Comparison of ENCODE assay signal across 8 cellular contexts in the genomic region with DNA sequence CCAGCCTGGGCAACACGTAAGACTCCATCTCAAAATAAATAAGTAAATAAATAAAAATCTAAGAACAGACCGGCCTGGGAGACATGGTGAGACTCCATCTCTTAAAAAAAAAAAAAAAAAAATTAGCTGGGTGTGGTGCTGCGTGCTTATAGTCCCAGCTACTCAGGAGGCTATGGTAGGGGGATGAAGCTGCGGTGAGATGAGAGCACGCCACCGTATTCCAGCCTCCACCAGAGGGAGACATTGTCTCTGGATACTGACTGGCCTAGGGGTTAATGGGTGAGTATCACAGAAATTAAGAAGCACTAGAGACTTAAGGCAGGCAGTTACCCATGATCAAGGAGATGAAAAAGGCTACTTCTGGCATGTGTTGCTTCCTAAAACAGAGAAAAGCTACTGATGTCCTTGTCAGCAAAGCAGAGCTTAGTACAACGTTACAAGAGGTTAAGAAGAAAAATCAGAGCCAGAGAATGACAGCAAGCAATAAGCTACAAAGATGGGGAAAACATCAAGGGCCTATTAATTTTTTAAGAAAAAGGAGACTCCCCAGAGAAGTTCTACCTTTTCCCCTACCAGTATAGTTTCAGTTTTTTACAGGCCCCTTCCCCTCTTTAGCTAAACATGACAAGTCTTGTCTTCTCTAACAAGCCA. TPM values are rescaled to one million over a fixed set of nuclear protein-coding genes. Genes with fewer than 3 reads are reported as not detected.
DNase-seq lines count a peak whose midpoint lies in the region; ATAC-seq, FAIRE-seq and TF ChIP-seq lines count a peak whose summit lies in the region.

No MANE protein-coding gene starts in this region.

- H3K4me1 Mint-ChIP-seq in activated CD8-positive, alpha-beta T cell treated with anti-CD3 and anti-CD28 coated beads, Interleukin-2, amount 10 ng/mL, durations not matched to agents 7 days and 5 days (ENCODE audit: low read depth), result peaks cover 35% of the 10 kb centered on the region
- H3K4me1 Mint-ChIP-seq in endothelial cell (ENCODE audit: unreplicated experiment), result no peaks in the 10 kb centered on the region
- peaks cover 20% of the 10 kb centered on the region for H3K4me1 Mint-ChIP-seq in stimulated activated effector memory CD8-positive, alpha-beta T cell treated with anti-CD3 and anti-CD28 coated beads, Interleukin-12 subunit alpha, Interleukin-12 subunit beta, amount 100 ng/mL, for 72 hours

- CTCF ChIA-PET in activated CD8-positive, alpha-beta T cell treated with anti-CD3 and anti-CD28 coated beads, Interleukin-2, amount 10 ng/mL, durations not matched to agents 7 days and 5 days (lab: Charles Lee), result interaction anchor here (0.7 to 7.6 kb wide), 39 partner anchors 8 to 449 kb away, joined by 3 to 154 read pairs (median 4); no protein-coding TSS in a partner anchor

- peak; percentile 67 for ATAC-seq in HG03460 (IDR thresholded peaks at IDR 0.05; ENCODE audit: unreplicated experiment)
- peak; percentile 95 for ATAC-seq in activated CD8-positive, alpha-beta T cell treated with anti-CD3 and anti-CD28 coated beads, Interleukin-2, amount 10 ng/mL, durations not matched to agents 7 days and 5 days
- ATAC-seq in stimulated activated effector memory CD8-positive, alpha-beta T cell treated with anti-CD3 and anti-CD28 coated beads, Interleukin-12 subunit alpha, Interleukin-12 subunit beta, amount 100 ng/mL, for 72 hours, result peak; percentile 97
- no peak for ATAC-seq in GM18519 (IDR thresholded peaks at IDR 0.05; ENCODE audit: low FRiP score, unreplicated experiment)

- peak; percentile 86 for FAIRE-seq in GM12892 (lab: Jason Lieb, UNC)

- H3K36me3 Mint-ChIP-seq in activated CD8-positive, alpha-beta T cell treated with anti-CD3 and anti-CD28 coated beads, Interleukin-2, amount 10 ng/mL, durations not matched to agents 7 days and 5 days (ENCODE audit: low read depth), result peaks cover 68% of the 10 kb centered on the region
- H3K36me3 Mint-ChIP-seq in endothelial cell (ENCODE audit: low read depth, unreplicated experiment), result peaks cover 3% of the 10 kb centered on the region
- H3K36me3 Mint-ChIP-seq in stimulated activated effector memory CD8-positive, alpha-beta T cell treated with anti-CD3 and anti-CD28 coated beads, Interleukin-12 subunit alpha, Interleukin-12 subunit beta, amount 100 ng/mL, for 72 hours, result peaks cover 100% of the 10 kb centered on the region

- TF ChIP-seq POLR2A in GM12892 (IDR thresholded peaks at IDR 0.05; ENCODE audit: low read depth, low read length), result no peak

- no peaks in the 10 kb centered on the region for H3K9me3 Mint-ChIP-seq in activated CD8-positive, alpha-beta T cell treated with anti-CD3 and anti-CD28 coated beads, Interleukin-2, amount 10 ng/mL, durations not matched to agents 7 days and 5 days (ENCODE audit: insufficient read depth)
- H3K9me3 Mint-ChIP-seq in endothelial cell (ENCODE audit: unreplicated experiment), result no peaks in the 10 kb centered on the region
- no peaks in the 10 kb centered on the region for H3K9me3 Mint-ChIP-seq in stimulated activated effector memory CD8-positive, alpha-beta T cell treated with anti-CD3 and anti-CD28 coated beads, Interleukin-12 subunit alpha, Interleukin-12 subunit beta, amount 100 ng/mL, for 72 hours

- POLR2A ChIA-PET in activated CD8-positive, alpha-beta T cell treated with anti-CD3 and anti-CD28 coated beads, Interleukin-2, amount 10 ng/mL, durations not matched to agents 7 days and 5 days (lab: Charles Lee), result interaction anchor here (0.6 to 3.1 kb wide), 4 partner anchors 29 to 123 kb away, joined by 3 to 9 read pairs (median 6); no protein-coding TSS in a partner anchor

- no peak overlapping the region for H3K4me3 Mint-ChIP-seq in activated CD8-positive, alpha-beta T cell treated with anti-CD3 and anti-CD28 coated beads, Interleukin-2, amount 10 ng/mL, durations not matched to agents 7 days and 5 days
- H3K4me3 Mint-ChIP-seq in endothelial cell (ENCODE audit: unreplicated experiment), result no peak overlapping the region
- no peak overlapping the region for H3K4me3 Mint-ChIP-seq in stimulated activated effector memory CD8-positive, alpha-beta T cell treated with anti-CD3 and anti-CD28 coated beads, Interleukin-12 subunit alpha, Interleukin-12 subunit beta, amount 100 ng/mL, for 72 hours

- no peak overlapping the region for H3K27ac Mint-ChIP-seq in activated CD8-positive, alpha-beta T cell treated with anti-CD3 and anti-CD28 coated beads, Interleukin-2, amount 10 ng/mL, durations not matched to agents 7 days and 5 days
- no peak overlapping the region for H3K27ac Mint-ChIP-seq in endothelial cell (ENCODE audit: unreplicated experiment)
- H3K27ac Mint-ChIP-seq in stimulated activated effector memory CD8-positive, alpha-beta T cell treated with anti-CD3 and anti-CD28 coated beads, Interleukin-12 subunit alpha, Interleukin-12 subunit beta, amount 100 ng/mL, for 72 hours, result no peak overlapping the region

- DNase-seq in GM12892 (ENCODE audit: insufficient read length) (peak; percentile 44), NCI-H82 (lab: John Stamatoyannopoulos, UW) (peak; percentile 87), endothelial cell (ENCODE audit: low spot score) (peak; percentile 67), middle frontal gyrus (ENCODE audit: extremely low spot score, low spot score) (peak; percentile 13)
- DNase-seq in activated CD8-positive, alpha-beta T cell treated with anti-CD3 and anti-CD28 coated beads, Interleukin-2, amount 10 ng/mL, durations not matched to agents 7 days and 5 days, result peak; percentile 80
- DNase-seq in stimulated activated effector memory CD8-positive, alpha-beta T cell treated with anti-CD3 and anti-CD28 coated beads, Interleukin-12 subunit alpha, Interleukin-12 subunit beta, amount 100 ng/mL, for 72 hours (ENCODE audit: low spot score in 2 of 2), result peak; percentile 37 to 74

- H3K27me3 Mint-ChIP-seq in activated CD8-positive, alpha-beta T cell treated with anti-CD3 and anti-CD28 coated beads, Interleukin-2, amount 10 ng/mL, durations not matched to agents 7 days and 5 days (ENCODE audit: low read depth), result no peaks in the 10 kb centered on the region
- H3K27me3 Mint-ChIP-seq in endothelial cell (ENCODE audit: unreplicated experiment), result no peaks in the 10 kb centered on the region

- peak; percentile 65 for TF ChIP-seq CTCF in endothelial cell (IDR thresholded peaks at IDR 0.05; ENCODE audit: unreplicated experiment)

RNA-seq across cellular contexts. Expression of gene TFRC, which starts 8.6 kb away (rescaled TPM):
- polyA plus RNA-seq in GM12892 (2012; ENCODE audit: missing spikeins), result 339 TPM
- 100 to 1,000 TPM; 282 to 298 TPM for total RNA-seq in activated CD8-positive, alpha-beta T cell treated with anti-CD3 and anti-CD28 coated beads, Interleukin-2, amount 10 ng/mL, durations not matched to agents 7 days and 5 days
- 23.5 TPM for total RNA-seq in endothelial cell (ENCODE audit: unreplicated experiment)

Comparison
In these comparisons a context has a peak if more than half of its experiments do, and no peak if none do; other contexts are left out.
1. DNase-seq: peak in every context shown above with its lines; median percentile 87 in NCI-H82; 80 in activated CD8-positive, alpha-beta T cell treated with anti-CD3 and anti-CD28 coated beads, Interleukin-2, amount 10 ng/mL, durations not matched to agents 7 days and 5 days; 67 in endothelial cell; 56 in stimulated activated effector memory CD8-positive, alpha-beta T cell treated with anti-CD3 and anti-CD28 coated beads, Interleukin-12 subunit alpha, Interleukin-12 subunit beta, amount 100 ng/mL, for 72 hours; 44 in GM12892; 13 in middle frontal gyrus.
2. RNA of gene TFRC, which starts 8.6 kb away (total RNA-seq): 282 to 298 TPM in activated CD8-positive, alpha-beta T cell treated with anti-CD3 and anti-CD28 coated beads, Interleukin-2, amount 10 ng/mL, durations not matched to agents 7 days and 5 days; 23.5 TPM in endothelial cell (single experiment); every median in the first group is over 10 times any median in the second.